ENCODE assay signal across 1 cellular context in genomic region chr17:50953831-50954601, GRCh38.
TF ChIP-seq lines count a peak whose summit lies in the region.

No MANE protein-coding gene starts in this region.

TF ChIP-seq in K562, 482 proteins besides CTCF, POLR2A, EP300 and RAD21 (continued from another document):
- no peak for TF ChIP-seq CLOCK (CRISPR knock-in tag; IDR thresholded peaks at IDR 0.05; ENCODE audit: borderline replicate concordance)
